Comparison of ENCODE assay signal across 14 cellular contexts in the genomic region with DNA sequence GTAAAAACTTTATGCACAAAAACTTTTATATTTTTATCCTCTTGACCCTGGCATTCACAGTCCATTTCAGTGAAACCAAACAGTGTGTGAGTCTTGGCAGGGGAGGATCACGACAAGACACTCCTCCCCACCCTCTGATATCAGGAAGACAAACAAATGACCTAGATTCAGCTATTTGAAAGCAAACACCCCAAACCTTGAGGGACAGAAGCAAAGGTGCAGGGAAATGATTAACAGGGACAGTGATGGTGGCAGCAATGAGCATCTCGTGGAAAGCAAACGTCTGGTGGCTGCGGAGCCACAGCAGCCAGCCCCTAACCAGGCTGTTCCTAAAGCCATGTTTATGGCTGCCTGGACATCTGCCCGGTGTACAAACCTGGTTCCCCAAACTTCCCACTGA. TPM values are rescaled to one million over a fixed set of nuclear protein-coding genes. Genes with fewer than 3 reads are reported as not detected.
DNase-seq lines count a peak whose midpoint lies in the region; ATAC-seq and TF ChIP-seq lines count a peak whose summit lies in the region.
"Had no signal": no experiment of that assay in that cellular context is flagged by ENCODE, and none has a peak within 500 bp of the region (broad histone marks: within the 10 kb centered on the region; RNA-seq: fewer than 3 reads in every experiment).

No MANE protein-coding gene starts in this region.

- WGBS in neuronal stem cell (ENCODE audit: extremely low coverage in 2 of 2, insufficient read length in 2 of 2, insufficient replicate concordance in 1 of 2), 2 donors: no CpG with 5 or more reads among the region's 5 CpGs

- H2AK5ac ChIP-seq in neuronal stem cell (ENCODE audit: low read depth, low read length): no peak overlapping the region

- H3K18ac ChIP-seq in neuronal stem cell (ENCODE audit: low read length): no peak overlapping the region

- no peak overlapping the region for H2BK12ac ChIP-seq in neuronal stem cell (ENCODE audit: low read length)

- no peaks in the 10 kb centered on the region for H3K36me3 Mint-ChIP-seq in activated T-helper 17 cell treated with anti-CD3 and anti-CD28 coated beads, Interleukin-2, amount 50 U/mL, for 72 hours (ENCODE audit: low read depth)
- H3K36me3 Mint-ChIP-seq: CD4-positive, alpha-beta memory T cell had no signal

- TF ChIP-seq CTCF in 22Rv1 (IDR thresholded peaks at IDR 0.05) (0 out of 2 replicates have a peak, but pooled peaks have one; percentile 7), colonic mucosa (IDR thresholded peaks at IDR 0.05) (no peak), ascending aorta (IDR thresholded peaks at IDR 0.05) (no peak)

- H3K4me1 Mint-ChIP-seq in activated T-helper 17 cell treated with anti-CD3 and anti-CD28 coated beads, Interleukin-2, amount 50 U/mL, for 72 hours: no peaks in the 10 kb centered on the region
- H3K4me1 Mint-ChIP-seq: CD4-positive, alpha-beta memory T cell; H9 had no signal

- peak overlapping the region; percentile 20 for H2AFZ ChIP-seq in neuronal stem cell (ENCODE audit: low read length)

- H3K27me3 ChIP-seq in colonic mucosa (no peaks in the 10 kb centered on the region), neuronal stem cell (ENCODE audit: control insufficient read depth in 3 of 3, insufficient read depth in 3 of 3, low read depth in 1 of 3, low read length in 3 of 3) (no peaks in the 10 kb centered on the region), ascending aorta (no peaks in the 10 kb centered on the region)
- H3K27me3 ChIP-seq: BE2C had no signal

- H3K4me3 ChIP-seq in colonic mucosa (no peak overlapping the region), neuronal stem cell (ENCODE audit: low read length in 2 of 2) (no peak overlapping the region), ascending aorta (no peak overlapping the region)

- H3K27ac Mint-ChIP-seq in activated T-helper 17 cell treated with anti-CD3 and anti-CD28 coated beads, Interleukin-2, amount 50 U/mL, for 72 hours: no peak overlapping the region
- H3K27ac Mint-ChIP-seq: CD4-positive, alpha-beta memory T cell; H9 had no signal

- H3K9ac ChIP-seq in colonic mucosa (ENCODE audit: low read depth in 2 of 2, low read length in 2 of 2): no peak overlapping the region
- no peak overlapping the region for H3K9ac ChIP-seq in neuronal stem cell (ENCODE audit: low read depth, low read length, poor library complexity)

- intact Hi-C loops in colonic mucosa (cut with DNase I) (no loop called here), ascending aorta (cut with DNase I) (no loop called here)

- no peak overlapping the region for H2BK5ac ChIP-seq in neuronal stem cell (ENCODE audit: low read length)

- H3K27me3 Mint-ChIP-seq in activated T-helper 17 cell treated with anti-CD3 and anti-CD28 coated beads, Interleukin-2, amount 50 U/mL, for 72 hours: no peaks in the 10 kb centered on the region

- DNase-seq in DMS53 treated with DMSO at 0.1 percent for 48 hours (lab: John Stamatoyannopoulos, UW; ENCODE audit: unreplicated experiment) (peak; percentile 13), colonic mucosa (peak; percentile 32), neuronal stem cell (ENCODE audit: low spot score) (no peak), ascending aorta (ENCODE audit: low spot score in 2 of 2) (no peak), NCI-H446 (lab: John Stamatoyannopoulos, UW) (no peak)
- DNase-seq: BE2C; CD4-positive, alpha-beta memory T cell; DMS153; GOT3; H9 had no signal

- H3K23ac ChIP-seq in neuronal stem cell (ENCODE audit: low read depth, low read length, poor library complexity): no peak overlapping the region

- H3K9me3 ChIP-seq in colonic mucosa: no peaks in the 10 kb centered on the region
- H3K9me3 ChIP-seq in neuronal stem cell (replicated peaks in 1 of 2; ENCODE audit: control insufficient read depth in 2 of 2, insufficient read depth in 1 of 2, low read depth in 1 of 2, low read length in 2 of 2): no peaks in the 10 kb centered on the region
- H3K9me3 ChIP-seq in ascending aorta: no peaks in the 10 kb centered on the region
- H3K9me3 ChIP-seq: BE2C had no signal

- no peak overlapping the region for H3K4ac ChIP-seq in neuronal stem cell (ENCODE audit: low read length)

- H3K36me3 ChIP-seq in colonic mucosa (no peaks in the 10 kb centered on the region), neuronal stem cell (replicated peaks in 1 of 2; ENCODE audit: control insufficient read depth in 2 of 2, insufficient read depth in 2 of 2, low read length in 2 of 2) (no peaks in the 10 kb centered on the region), ascending aorta (no peaks in the 10 kb centered on the region)
- H3K36me3 ChIP-seq: BE2C had no signal

- H3K4me2 ChIP-seq in neuronal stem cell (ENCODE audit: insufficient read depth, low read length, poor library complexity, severe bottlenecking): no peak overlapping the region

- no peak overlapping the region for H2BK120ac ChIP-seq in neuronal stem cell (ENCODE audit: low read depth, low read length)

- no peak overlapping the region for H3K14ac ChIP-seq in neuronal stem cell (ENCODE audit: low read length)

- no peaks in the 10 kb centered on the region for H3K79me1 ChIP-seq in neuronal stem cell (ENCODE audit: low read depth, low read length)

- H2BK15ac ChIP-seq in neuronal stem cell (ENCODE audit: low read length): no peak overlapping the region

- no peak overlapping the region for H4K8ac ChIP-seq in neuronal stem cell (ENCODE audit: low read depth, low read length)

- no peak overlapping the region for H4K91ac ChIP-seq in neuronal stem cell (ENCODE audit: low read depth, low read length, poor library complexity)

- H3K27ac ChIP-seq in 22Rv1 (peak overlapping the region; percentile 48), colonic mucosa (no peak overlapping the region), neuronal stem cell (replicated peaks; ENCODE audit: low read length) (no peak overlapping the region), ascending aorta (no peak overlapping the region)
- H3K27ac ChIP-seq: C4-2B had no signal

- no peak overlapping the region for H3K4me3 Mint-ChIP-seq in activated T-helper 17 cell treated with anti-CD3 and anti-CD28 coated beads, Interleukin-2, amount 50 U/mL, for 72 hours
- H3K4me3 Mint-ChIP-seq: CD4-positive, alpha-beta memory T cell; H9 had no signal

- no peaks in the 10 kb centered on the region for H3K4me1 ChIP-seq in colonic mucosa
- no peaks in the 10 kb centered on the region for H3K4me1 ChIP-seq in neuronal stem cell (ENCODE audit: control insufficient read depth in 2 of 2, insufficient read depth in 1 of 2, low read depth in 1 of 2, low read length in 2 of 2)
- no peaks in the 10 kb centered on the region for H3K4me1 ChIP-seq in ascending aorta
- H3K4me1 ChIP-seq: BE2C had no signal

- H3K9me3 Mint-ChIP-seq in activated T-helper 17 cell treated with anti-CD3 and anti-CD28 coated beads, Interleukin-2, amount 50 U/mL, for 72 hours: no peaks in the 10 kb centered on the region
- H3K9me3 Mint-ChIP-seq: H9 had no signal

- ATAC-seq in GM18502 (IDR thresholded peaks at IDR 0.05; ENCODE audit: poor library complexity, unreplicated experiment): no peak
- no peak for ATAC-seq in activated T-helper 17 cell treated with anti-CD3 and anti-CD28 coated beads, Interleukin-2, amount 50 U/mL, for 72 hours (replicated peaks)

RNA-seq across cellular contexts. Expression of a gene that starts 52.1 kb away (rescaled TPM):
- 1 to 10 TPM; 4.1 to 5.3 TPM for total RNA-seq in colonic mucosa
- polyA plus RNA-seq in neuronal stem cell (2013, experiment 1 of 2): 1.3 TPM
- 1.1 TPM for polyA plus RNA-seq in neuronal stem cell (2013, experiment 2 of 2)
- not detected for total RNA-seq in ascending aorta
- total RNA-seq in activated T-helper 17 cell treated with anti-CD3 and anti-CD28 coated beads, Interleukin-2, amount 50 U/mL, for 72 hours: under 1 TPM; 0.32 to 0.34 TPM

Comparison
In these comparisons a context has a peak if more than half of its experiments do, and no peak if none do; other contexts are left out.
1. DNase-seq: peak in DMS53 treated with DMSO at 0.1 percent for 48 hours (single experiment) and colonic mucosa (single experiment); none in neuronal stem cell (single experiment), ascending aorta (0 of 2) and NCI-H446 (0 of 2).